In the genomic region with DNA sequence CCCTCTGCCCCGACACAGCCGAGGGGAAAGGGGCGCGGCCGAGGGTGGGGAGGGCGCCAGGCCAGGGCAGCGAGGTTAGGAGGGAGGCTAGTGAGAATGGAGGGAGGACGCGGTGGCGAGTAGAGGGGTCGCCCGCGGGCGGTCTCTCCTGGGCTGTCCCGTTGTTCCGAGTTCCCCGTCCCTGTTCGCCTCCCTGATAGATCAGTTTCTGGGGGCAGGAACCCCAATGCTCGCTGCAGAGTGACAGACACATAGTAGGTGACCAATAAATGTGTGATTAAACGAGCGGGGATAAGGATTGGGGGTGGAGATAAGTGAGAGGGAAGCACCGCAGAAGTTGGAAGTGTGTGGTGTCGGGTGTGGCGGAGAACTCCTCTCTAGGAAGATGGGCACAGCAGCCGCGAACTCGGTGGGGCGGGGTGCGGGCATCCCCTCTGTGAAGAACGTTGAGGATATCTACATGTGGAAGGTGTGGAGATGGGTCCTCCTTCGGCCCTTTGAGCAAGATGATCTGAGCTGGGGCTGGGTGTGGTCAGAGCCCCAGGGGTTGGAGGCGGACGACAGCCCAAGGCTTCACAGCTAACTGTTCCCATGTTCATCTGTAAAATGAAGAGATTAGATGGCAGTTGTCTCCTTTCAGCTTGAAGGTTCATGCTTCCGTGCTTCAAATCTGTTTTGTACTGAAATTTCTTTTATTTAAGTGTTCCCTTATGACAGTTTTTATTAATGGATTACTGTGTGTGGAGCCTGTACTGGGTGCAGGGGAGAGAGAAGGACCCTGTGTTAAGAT, we compare ENCODE assay signal across 8 cellular contexts. TPM values are rescaled to one million over a fixed set of nuclear protein-coding genes. Genes with fewer than 3 reads are reported as not detected.
A peak's percentile ranks its signal among the peaks of the same experiment; 100 is the strongest.
DNase-seq lines count a peak whose midpoint lies in the region; ATAC-seq, FAIRE-seq and TF ChIP-seq lines count a peak whose summit lies in the region.

No MANE protein-coding gene starts in this region.

- 2% methylated on average over 32 of the region's 34 CpGs for WGBS in A549 (ENCODE audit: missing lambda C conversion rate)

- H3K27ac ChIP-seq in A549 (peak overlapping the region; percentile 97 to 100), skin epidermis (peak overlapping the region in 20 of 21 experiments; percentile 69 to 98 (median 86))

- POLR2A ChIA-PET in A549 (lab: Yijun Ruan, JAX): no interaction called here

- peaks cover 50% of the 10 kb centered on the region for H3K4me1 Mint-ChIP-seq in activated naive CD8-positive, alpha-beta T cell treated with anti-CD3 and anti-CD28 coated beads, Interleukin-2, amount 50 U/mL, for 24 hours

- H3K27me3 Mint-ChIP-seq in activated naive CD8-positive, alpha-beta T cell treated with anti-CD3 and anti-CD28 coated beads, Interleukin-2, amount 50 U/mL, for 24 hours: no peaks in the 10 kb centered on the region

- H3K36me3 Mint-ChIP-seq in activated naive CD8-positive, alpha-beta T cell treated with anti-CD3 and anti-CD28 coated beads, Interleukin-2, amount 50 U/mL, for 24 hours (ENCODE audit: low read depth): no peaks in the 10 kb centered on the region

- peak overlapping the region; percentile 66 for H3K27ac Mint-ChIP-seq in activated naive CD8-positive, alpha-beta T cell treated with anti-CD3 and anti-CD28 coated beads, Interleukin-2, amount 50 U/mL, for 24 hours

- H3K9me3 ChIP-seq in A549: no peaks in the 10 kb centered on the region

- peak; percentile 32 to 43 for ATAC-seq in A549
- ATAC-seq in activated naive CD8-positive, alpha-beta T cell treated with anti-CD3 and anti-CD28 coated beads, Interleukin-2, amount 50 U/mL, for 24 hours: peak; percentile 2
- no peak for ATAC-seq in HG03108 (IDR thresholded peaks at IDR 0.05; ENCODE audit: unreplicated experiment)

- CTCF ChIA-PET in A549 (lab: Yijun Ruan, JAX): interaction anchor here (0.8 kb wide), 1 partner anchor 42 kb away, joined by 3 read pairs; no protein-coding TSS in a partner anchor

- peak overlapping the region; percentile 90 for H3K4me3 ChIP-seq in A549
- peak overlapping the region; percentile 76 for H3K4me3 ChIP-seq in iPS-11a (ENCODE audit: low read depth, low read length)
- peak overlapping the region; percentile 65 to 93 (median 82) for H3K4me3 ChIP-seq in skin epidermis

- no peaks in the 10 kb centered on the region for H3K9me3 Mint-ChIP-seq in activated naive CD8-positive, alpha-beta T cell treated with anti-CD3 and anti-CD28 coated beads, Interleukin-2, amount 50 U/mL, for 24 hours

- TF ChIP-seq POLR2A in A549 (IDR thresholded peaks at IDR 0.05; ENCODE audit: low read length): no peak

- no peak for FAIRE-seq in A549 (lab: Jason Lieb, UNC)

- peaks cover 37% of the 10 kb centered on the region for H3K4me1 ChIP-seq in A549

- no peak for TF ChIP-seq CTCF in A549 (IDR thresholded peaks at IDR 0.05)

- H3K4me2 ChIP-seq in A549: peak overlapping the region; percentile 79

- DNase-seq in A549 (ENCODE audit: low read depth in 1 of 2, low spot score in 1 of 2) (peak; percentile 22 to 48), GM03348 (ENCODE audit: low spot score) (peak; percentile 50), CD1c-positive myeloid dendritic cell (ENCODE audit: extremely low spot score) (no peak)
- DNase-seq in activated naive CD8-positive, alpha-beta T cell treated with anti-CD3 and anti-CD28 coated beads, Interleukin-2, amount 50 U/mL, for 24 hours: no peak

- TF ChIP-seq RAD21 in A549 (conservative IDR thresholded peaks at IDR 0.05 in 1 of 2, IDR thresholded peaks at IDR 0.05 in 1 of 2) (no peak), Ishikawa (IDR thresholded peaks at IDR 0.05; ENCODE audit: low read depth) (no peak)

- TF ChIP-seq EP300 in A549 (IDR thresholded peaks at IDR 0.05) (no peak), Ishikawa (IDR thresholded peaks at IDR 0.05; ENCODE audit: borderline replicate concordance) (no peak)

- H3K4me3 Mint-ChIP-seq in activated naive CD8-positive, alpha-beta T cell treated with anti-CD3 and anti-CD28 coated beads, Interleukin-2, amount 50 U/mL, for 24 hours: peak overlapping the region; percentile 89

TF ChIP-seq in A549, 52 proteins besides CTCF, POLR2A, EP300 and RAD21:
- peak; percentile 36; the same call in 1 of the 2 replicates for TF ChIP-seq RNF2 (IDR thresholded peaks at IDR 0.05; ENCODE audit: borderline replicate concordance, low read depth)
- no peak for TF ChIP-seq JUN (IDR thresholded peaks at IDR 0.05)
- no peak for TF ChIP-seq RFX5 (IDR thresholded peaks at IDR 0.05)
- TF ChIP-seq HEYL (CRISPR knock-in tag; IDR thresholded peaks at IDR 0.05): no peak

TF ChIP-seq in Ishikawa, 13 proteins besides CTCF, POLR2A, EP300 and RAD21:
- TF ChIP-seq TEAD4 (IDR thresholded peaks at IDR 0.05): no peak
- no peak for TF ChIP-seq TCF12 (IDR thresholded peaks at IDR 0.05; ENCODE audit: low read depth)
- TF ChIP-seq FOXM1 (IDR thresholded peaks at IDR 0.05; ENCODE audit: borderline replicate concordance, low read depth): no peak
- TF ChIP-seq, protein P1, sequence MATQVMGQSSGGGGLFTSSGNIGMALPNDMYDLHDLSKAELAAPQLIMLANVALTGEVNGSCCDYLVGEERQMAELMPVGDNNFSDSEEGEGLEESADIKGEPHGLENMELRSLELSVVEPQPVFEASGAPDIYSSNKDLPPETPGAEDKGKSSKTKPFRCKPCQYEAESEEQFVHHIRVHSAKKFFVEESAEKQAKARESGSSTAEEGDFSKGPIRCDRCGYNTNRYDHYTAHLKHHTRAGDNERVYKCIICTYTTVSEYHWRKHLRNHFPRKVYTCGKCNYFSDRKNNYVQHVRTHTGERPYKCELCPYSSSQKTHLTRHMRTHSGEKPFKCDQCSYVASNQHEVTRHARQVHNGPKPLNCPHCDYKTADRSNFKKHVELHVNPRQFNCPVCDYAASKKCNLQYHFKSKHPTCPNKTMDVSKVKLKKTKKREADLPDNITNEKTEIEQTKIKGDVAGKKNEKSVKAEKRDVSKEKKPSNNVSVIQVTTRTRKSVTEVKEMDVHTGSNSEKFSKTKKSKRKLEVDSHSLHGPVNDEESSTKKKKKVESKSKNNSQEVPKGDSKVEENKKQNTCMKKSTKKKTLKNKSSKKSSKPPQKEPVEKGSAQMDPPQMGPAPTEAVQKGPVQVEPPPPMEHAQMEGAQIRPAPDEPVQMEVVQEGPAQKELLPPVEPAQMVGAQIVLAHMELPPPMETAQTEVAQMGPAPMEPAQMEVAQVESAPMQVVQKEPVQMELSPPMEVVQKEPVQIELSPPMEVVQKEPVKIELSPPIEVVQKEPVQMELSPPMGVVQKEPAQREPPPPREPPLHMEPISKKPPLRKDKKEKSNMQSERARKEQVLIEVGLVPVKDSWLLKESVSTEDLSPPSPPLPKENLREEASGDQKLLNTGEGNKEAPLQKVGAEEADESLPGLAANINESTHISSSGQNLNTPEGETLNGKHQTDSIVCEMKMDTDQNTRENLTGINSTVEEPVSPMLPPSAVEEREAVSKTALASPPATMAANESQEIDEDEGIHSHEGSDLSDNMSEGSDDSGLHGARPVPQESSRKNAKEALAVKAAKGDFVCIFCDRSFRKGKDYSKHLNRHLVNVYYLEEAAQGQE (IDR thresholded peaks at IDR 0.05; ENCODE audit: low read depth): no peak
- no peak for TF ChIP-seq CREB1 (IDR thresholded peaks at IDR 0.05; ENCODE audit: low read depth)
- TF ChIP-seq EGR1 (IDR thresholded peaks at IDR 0.05): no peak
- no peak for TF ChIP-seq YY1 (IDR thresholded peaks at IDR 0.05; ENCODE audit: low read depth)
- TF ChIP-seq, protein P2, sequence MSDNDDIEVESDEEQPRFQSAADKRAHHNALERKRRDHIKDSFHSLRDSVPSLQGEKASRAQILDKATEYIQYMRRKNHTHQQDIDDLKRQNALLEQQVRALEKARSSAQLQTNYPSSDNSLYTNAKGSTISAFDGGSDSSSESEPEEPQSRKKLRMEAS (IDR thresholded peaks at IDR 0.05): peak; percentile 38; the same call in 1 of the 2 replicates
- TF ChIP-seq NFIC (IDR thresholded peaks at IDR 0.05): no peak
- peak; percentile 83 for TF ChIP-seq ZBTB7A (IDR thresholded peaks at IDR 0.05; ENCODE audit: low read depth)
- no peak for TF ChIP-seq CEBPB (IDR thresholded peaks at IDR 0.05)

RNA-seq across cellular contexts. Expression of a gene that starts 0.7 kb away (rescaled TPM):
- polyA plus RNA-seq in A549 (2011; rRNA removed) (1.5 and 1.7 TPM in 2 replicates), A549 (2017; fragmentation: RNase III; extraction: RNeasy Plus Mini Kit Qiagen cat#74134 plus additional on column Dnase treatment) (4.5 to 5.4 TPM (median 5.4 TPM) in 3 replicates)
- polyA plus RNA-seq in A549 (2012; cell fraction: cytosol; rRNA removed): 3.7 and 5.1 TPM in 2 replicates
- 4.8 and 9.0 TPM in 2 replicates for polyA plus RNA-seq in A549 (2012; cell fraction: nucleus; rRNA removed)
- 0.83 and 1.2 TPM in 2 replicates for polyA minus RNA-seq in A549 (2011; rRNA and poly(A)+ RNA removed)

RNA-seq across cellular contexts. Expression of a gene that starts 11.2 kb away (rescaled TPM):
- polyA plus RNA-seq in A549 (2011; rRNA removed) (48.1 and 58.0 TPM in 2 replicates), A549 (2017; fragmentation: RNase III; extraction: RNeasy Plus Mini Kit Qiagen cat#74134 plus additional on column Dnase treatment) (86.2 to 101 TPM (median 101 TPM) in 3 replicates)
- polyA plus RNA-seq in A549 (2012; cell fraction: cytosol; rRNA removed): 78.8 and 110 TPM in 2 replicates
- 120 and 144 TPM in 2 replicates for polyA plus RNA-seq in A549 (2012; cell fraction: nucleus; rRNA removed)
- polyA minus RNA-seq in A549 (2011; rRNA and poly(A)+ RNA removed): 43.9 and 44.5 TPM in 2 replicates

RNA-seq across cellular contexts. Expression of a gene that starts 38.4 kb away (rescaled TPM):
- polyA plus RNA-seq in A549 (2011; rRNA removed): not detected in 2 replicates
- polyA plus RNA-seq in A549 (2012; cell fraction: cytosol; rRNA removed): not detected in 2 replicates
- not detected in 2 replicates for polyA plus RNA-seq in A549 (2012; cell fraction: nucleus; rRNA removed)
- polyA plus RNA-seq in A549 (2017; fragmentation: RNase III; extraction: RNeasy Plus Mini Kit Qiagen cat#74134 plus additional on column Dnase treatment): 0.11 TPM in 1 of 3 replicates, not detected in the others
- polyA minus RNA-seq in A549 (2011; rRNA and poly(A)+ RNA removed): not detected in 2 replicates

RNA-seq across cellular contexts. Expression of a gene that starts 56.4 kb away (rescaled TPM):
- 0.40 and 0.43 TPM in 2 replicates for polyA plus RNA-seq in A549 (2011; rRNA removed)
- polyA plus RNA-seq in A549 (2012; cell fraction: cytosol; rRNA removed): 0.09 TPM in 1 of 2 replicates, not detected in the other
- polyA plus RNA-seq in A549 (2012; cell fraction: nucleus; rRNA removed): 0.01 and 0.04 TPM in 2 replicates
- polyA plus RNA-seq in A549 (2017; fragmentation: RNase III; extraction: RNeasy Plus Mini Kit Qiagen cat#74134 plus additional on column Dnase treatment): 0.43 to 0.58 TPM (median 0.54 TPM) in 3 replicates
- polyA minus RNA-seq in A549 (2011; rRNA and poly(A)+ RNA removed): 0.34 and 0.87 TPM in 2 replicates

RNA-seq across cellular contexts. Expression of a gene that starts 56.6 kb away (rescaled TPM):
- polyA plus RNA-seq in A549 (2011; rRNA removed): 0.22 and 0.46 TPM in 2 replicates
- polyA plus RNA-seq in A549 (2012; cell fraction: cytosol; rRNA removed): 0.19 and 0.21 TPM in 2 replicates
- 0.17 and 0.27 TPM in 2 replicates for polyA plus RNA-seq in A549 (2012; cell fraction: nucleus; rRNA removed)
- polyA plus RNA-seq in A549 (2017; fragmentation: RNase III; extraction: RNeasy Plus Mini Kit Qiagen cat#74134 plus additional on column Dnase treatment): 0.10 to 0.47 TPM (median 0.19 TPM) in 3 replicates
- polyA minus RNA-seq in A549 (2011; rRNA and poly(A)+ RNA removed): 0.24 and 0.29 TPM in 2 replicates

Comparison
In these comparisons a context has a peak if more than half of its experiments do, and no peak if none do; other contexts are left out.
1. DNase-seq: peak in A549 (2 of 2) and GM03348 (single experiment); none in activated naive CD8-positive, alpha-beta T cell treated with anti-CD3 and anti-CD28 coated beads, Interleukin-2, amount 50 U/mL, for 24 hours (single experiment) and CD1c-positive myeloid dendritic cell (single experiment).
2. Peak in every context shown above with its lines, with median percentiles within 50 percentile points of each other: H3K4me3 ChIP-seq.